14 cellular contexts compared by ENCODE assay signal in genomic region chr15:98906712-98907083, GRCh38.
DNase-seq lines count a peak whose midpoint lies in the region; ATAC-seq, FAIRE-seq and TF ChIP-seq lines count a peak whose summit lies in the region.
"Had no signal": no experiment of that assay in that cellular context is flagged by ENCODE, and none has a peak within 500 bp of the region (broad histone marks: within the 10 kb centered on the region; RNA-seq: fewer than 3 reads in every experiment).

No MANE protein-coding gene starts in this region.

- H3K27ac ChIP-seq in A549 (peak overlapping the region; percentile 94 to 97), Panc1 (ENCODE audit: low read length) (peak overlapping the region; percentile 75), WERI-Rb-1 (no peak overlapping the region)
- H3K27ac ChIP-seq: neutrophil had no signal

- in situ Hi-C loops in Panc1 (cut with HindIII; ENCODE audit: low pct_unique_long_range_greater_than_20kb, low sequenced_read_pairs) = no loop called here

- H3K27ac Mint-ChIP-seq in activated naive CD4-positive, alpha-beta T cell treated with anti-CD3 and anti-CD28 coated beads for 36 hours = no peak overlapping the region
- H3K27ac Mint-ChIP-seq: activated CD4-positive, alpha-beta T cell treated with anti-CD3 and anti-CD28 coated beads for 36 hours had no signal

- no peak overlapping the region for H3K4me3 ChIP-seq in A549
- H3K4me3 ChIP-seq in Panc1 (ENCODE audit: low read depth in 2 of 2, low read length in 2 of 2) = no peak overlapping the region
- H3K4me3 ChIP-seq in WERI-Rb-1 (ENCODE audit: low read depth, low read length) = no peak overlapping the region

- FAIRE-seq in A549 (lab: Jason Lieb, UNC) = no peak

- TF ChIP-seq CTCF in A549 (IDR thresholded peaks at IDR 0.05) (no peak), Panc1 (IDR thresholded peaks at IDR 0.05) (no peak), WERI-Rb-1 (IDR thresholded peaks at IDR 0.05; ENCODE audit: low read depth, low read length) (no peak)

- CTCF ChIA-PET in A549 (lab: Yijun Ruan, JAX) (interaction anchor here (0.7 to 5.9 kb wide), 11 partner anchors 11 to 169 kb away, joined by 3 to 36 read pairs (median 5); no protein-coding TSS in a partner anchor), Panc1 (lab: Charles Lee) (no interaction called here)
- CTCF ChIA-PET in activated naive CD4-positive, alpha-beta T cell treated with anti-CD3 and anti-CD28 coated beads for 36 hours (lab: Charles Lee) = interaction anchor here (1.0 kb wide), 1 partner anchor 25 kb away, joined by 3 read pairs; no protein-coding TSS in a partner anchor

- H3K4me2 ChIP-seq in A549 = peak overlapping the region; percentile 53

- peaks cover 16% of the 10 kb centered on the region for H3K36me3 Mint-ChIP-seq in activated naive CD4-positive, alpha-beta T cell treated with anti-CD3 and anti-CD28 coated beads for 36 hours (ENCODE audit: low read depth)

- no peaks in the 10 kb centered on the region for H3K27me3 ChIP-seq in Panc1 (ENCODE audit: control insufficient read depth, insufficient read depth, low read length)
- no peaks in the 10 kb centered on the region for H3K27me3 ChIP-seq in WERI-Rb-1 (ENCODE audit: insufficient read depth, low read depth, severe bottlenecking)
- H3K27me3 ChIP-seq: neutrophil had no signal

- POLR2A ChIA-PET in A549 (lab: Yijun Ruan, JAX) (no interaction called here), Panc1 (lab: Charles Lee) (no interaction called here)

- intact Hi-C loops in Panc1 (cut with micrococcal nuclease; ENCODE audit: unreplicated experiment) = no loop called here
- intact Hi-C loops in activated naive CD4-positive, alpha-beta T cell treated with anti-CD3 and anti-CD28 coated beads for 36 hours (cut with micrococcal nuclease) = no loop called here

- H3K4me1 Mint-ChIP-seq in activated naive CD4-positive, alpha-beta T cell treated with anti-CD3 and anti-CD28 coated beads for 36 hours (ENCODE audit: low read depth) = peaks cover 9% of the 10 kb centered on the region

- TF ChIP-seq EP300 in A549 (IDR thresholded peaks at IDR 0.05) = no peak

- H3K9me3 Mint-ChIP-seq in activated naive CD4-positive, alpha-beta T cell treated with anti-CD3 and anti-CD28 coated beads for 36 hours = no peaks in the 10 kb centered on the region

- BruUV-seq in Panc1 (replicated peaks; lab: Mats Ljungman, UMichigan) = no TSS peak

- H3K36me3 ChIP-seq in Panc1 (ENCODE audit: control insufficient read depth, insufficient read depth, low read length) (peaks cover 6% of the 10 kb centered on the region; the same call in 1 of the 2 replicates), WERI-Rb-1 (peaks cover 6% of the 10 kb centered on the region)

- 45% methylated on average over 6 of the region's 6 CpGs for WGBS in A549 (ENCODE audit: missing lambda C conversion rate)

- ATAC-seq in A549 (peak in 1 of 2 experiments; percentile 10; a peak in 2 of 6 replicates), Panc1 (no peak; the same call in 1 of the 2 replicates), esophagus mucosa (peak; percentile 56)
- ATAC-seq: activated CD4-positive, alpha-beta T cell treated with anti-CD3 and anti-CD28 coated beads for 36 hours had no signal

- no peak overlapping the region for H3K4me3 Mint-ChIP-seq in activated naive CD4-positive, alpha-beta T cell treated with anti-CD3 and anti-CD28 coated beads for 36 hours
- H3K4me3 Mint-ChIP-seq: activated CD4-positive, alpha-beta T cell treated with anti-CD3 and anti-CD28 coated beads for 36 hours had no signal

- no peak for TF ChIP-seq RAD21 in A549 (conservative IDR thresholded peaks at IDR 0.05 in 1 of 2, IDR thresholded peaks at IDR 0.05 in 1 of 2)

- no peak for TF ChIP-seq POLR2A in A549 (IDR thresholded peaks at IDR 0.05; ENCODE audit: low read length)

- H3K4me1 ChIP-seq in A549 (peaks cover 64% of the 10 kb centered on the region), Panc1 (ENCODE audit: control insufficient read depth, insufficient read depth, low read length) (peaks cover 27% of the 10 kb centered on the region)

- H3K27me3 Mint-ChIP-seq in activated naive CD4-positive, alpha-beta T cell treated with anti-CD3 and anti-CD28 coated beads for 36 hours (ENCODE audit: low read depth) = no peaks in the 10 kb centered on the region
- H3K27me3 Mint-ChIP-seq: activated CD4-positive, alpha-beta T cell treated with anti-CD3 and anti-CD28 coated beads for 36 hours had no signal

- DNase-seq in A549 (ENCODE audit: low read depth in 1 of 2, low spot score in 1 of 2) = peak in 1 of 2 experiments; percentile 63
- DNase-seq in Panc1 (ENCODE audit: low read depth, low spot score) = no peak
- DNase-seq in myocyte (ENCODE audit: low read depth) = peak; percentile 62
- no peak for DNase-seq in WERI-Rb-1
- no peak for DNase-seq in AG08396 (ENCODE audit: low spot score)
- no peak for DNase-seq in activated naive CD4-positive, alpha-beta T cell treated with anti-CD3 and anti-CD28 coated beads for 36 hours
- no peak for DNase-seq in NCI-H446 treated with DMSO at 0.1 percent for 48 hours (lab: John Stamatoyannopoulos, UW)
- DNase-seq: activated CD4-positive, alpha-beta T cell treated with anti-CD3 and anti-CD28 coated beads for 36 hours; activated gamma-delta T cell treated with Interleukin-2 at 50 U/mL for 16 hours; effector CD8-positive, alpha-beta T cell; KG1; NCI-H446 had no signal

- H3K9me3 ChIP-seq in A549 (no peaks in the 10 kb centered on the region), Panc1 (ENCODE audit: control insufficient read depth, insufficient read depth, low read depth, low read length) (no peaks in the 10 kb centered on the region), WERI-Rb-1 (ENCODE audit: severe bottlenecking) (no peaks in the 10 kb centered on the region)
- H3K9me3 ChIP-seq: neutrophil had no signal

TF ChIP-seq in A549, 52 proteins besides CTCF, POLR2A, EP300 and RAD21:
- TF ChIP-seq ATOH8 (CRISPR knock-in tag; IDR thresholded peaks at IDR 0.05; ENCODE audit: low read depth) (no peak), EHMT2 (IDR thresholded peaks at IDR 0.05; ENCODE audit: low read depth) (no peak), E2F6 (IDR thresholded peaks at IDR 0.05; ENCODE audit: borderline replicate concordance, low read depth) (no peak), SMC3 (IDR thresholded peaks at IDR 0.05) (no peak), HOXA7 (CRISPR knock-in tag; IDR thresholded peaks at IDR 0.05) (no peak), ZNF302 (CRISPR knock-in tag; IDR thresholded peaks at IDR 0.05) (no peak), HOXB13 (CRISPR knock-in tag; IDR thresholded peaks at IDR 0.05; ENCODE audit: low read depth) (no peak), HDAC2 (IDR thresholded peaks at IDR 0.05) (no peak), NPAS2 (CRISPR knock-in tag; IDR thresholded peaks at IDR 0.05; ENCODE audit: borderline replicate concordance) (no peak), RARB (CRISPR knock-in tag; IDR thresholded peaks at IDR 0.05) (no peak), ZFP36 (IDR thresholded peaks at IDR 0.05; ENCODE audit: borderline replicate concordance, partially characterized antibody) (no peak), SREBF2 (IDR thresholded peaks at IDR 0.05) (no peak), MAFK (IDR thresholded peaks at IDR 0.05; ENCODE audit: partially characterized antibody) (no peak), HOXB5 (CRISPR knock-in tag; IDR thresholded peaks at IDR 0.05) (no peak), CHD4 (IDR thresholded peaks at IDR 0.05; ENCODE audit: borderline replicate concordance) (no peak)
